Comparison of ENCODE assay signal across 3 cellular contexts in the genomic region with DNA sequence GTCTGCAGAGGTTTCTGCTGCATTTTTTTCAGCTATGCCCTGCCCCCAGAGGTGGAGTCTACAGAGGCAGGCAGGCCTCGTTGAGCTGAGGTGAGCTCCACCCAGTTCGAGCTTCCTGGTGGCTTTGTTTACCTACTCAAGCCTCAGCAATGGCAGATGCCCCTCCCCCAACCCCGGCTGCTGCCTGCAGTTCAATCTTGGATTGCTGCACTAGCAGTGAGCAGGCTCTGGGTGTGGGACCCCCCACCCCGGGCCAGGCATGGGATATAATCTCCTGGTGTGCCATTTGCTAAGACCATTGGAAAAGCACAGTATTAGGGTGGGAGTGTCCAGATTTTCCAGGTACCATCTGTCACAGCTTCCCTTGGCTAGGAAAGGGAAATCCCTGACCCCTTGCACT. TPM values are rescaled to one million over a fixed set of nuclear protein-coding genes. Genes with fewer than 3 reads are reported as not detected.
"Had no signal": no experiment of that assay in that cellular context is flagged by ENCODE, and none has a peak within 500 bp of the region (broad histone marks: within the 10 kb centered on the region; RNA-seq: fewer than 3 reads in every experiment).

No MANE protein-coding gene starts in this region.

RNA-seq across cellular contexts. Expression of a gene that starts 56.2 kb away (rescaled TPM):
- total RNA-seq: naive thymus-derived CD8-positive, alpha-beta T cell; natural killer cell; natural killer cell treated with Interleukin-12 subunit alpha and Interleukin-12 subunit beta and Interleukin-15 and Interleukin-18, amount 100 ng/mL, for 72 hours had no signal
